ENCODE assay signal across 35 cellular contexts in the genomic region with DNA sequence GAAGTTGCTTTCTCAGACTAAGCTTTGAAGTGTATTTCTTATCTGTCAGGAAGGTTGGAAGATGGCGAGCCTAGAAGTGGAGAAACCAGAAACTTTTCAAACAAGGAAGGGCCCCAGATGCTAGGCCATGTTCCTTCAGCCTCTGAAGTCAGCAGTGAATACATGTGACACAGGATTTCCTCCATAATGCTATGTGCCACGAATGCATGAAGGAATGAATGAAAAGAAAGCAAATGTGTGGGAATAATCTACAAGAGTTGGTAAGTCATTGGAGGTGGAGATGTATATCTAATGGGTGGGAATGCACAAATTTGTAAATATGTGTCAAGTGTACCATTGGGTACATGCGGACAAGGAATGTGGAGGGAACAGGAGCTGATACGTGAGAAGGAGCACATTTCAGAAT.
DNase-seq lines count a peak whose midpoint lies in the region; ATAC-seq, FAIRE-seq and TF ChIP-seq lines count a peak whose summit lies in the region.
"Had no signal": no experiment of that assay in that cellular context is flagged by ENCODE, and none has a peak within 500 bp of the region (broad histone marks: within the 10 kb centered on the region; RNA-seq: fewer than 3 reads in every experiment).

No MANE protein-coding gene starts in this region.

- H3K27me3 ChIP-seq in K562 (ENCODE audit: control insufficient read depth in 2 of 2, insufficient read depth in 2 of 2, low read length in 2 of 2) = no peaks in the 10 kb centered on the region
- no peaks in the 10 kb centered on the region for H3K27me3 ChIP-seq in neural progenitor cell
- H3K27me3 ChIP-seq in MM.1S (replicated peaks; ENCODE audit: insufficient read depth, low read length) = no peaks in the 10 kb centered on the region
- no peaks in the 10 kb centered on the region for H3K27me3 ChIP-seq in naive thymus-derived CD4-positive, alpha-beta T cell (ENCODE audit: control insufficient read depth in 2 of 2, insufficient read depth in 2 of 2, low read length in 2 of 2)
- H3K27me3 ChIP-seq: BE2C; BLaER1; BLaER1 treated with 17β-estradiol and CSF1 and Interleukin-3, amounts not matched to agents 10 nM and 100 nM had no signal

- peak overlapping the region; percentile 66 for H3K4me3 Mint-ChIP-seq in neural progenitor cell
- H3K4me3 Mint-ChIP-seq in naive thymus-derived CD4-positive, alpha-beta T cell = peak overlapping the region in 1 of 10 donors; percentile 7
- H3K4me3 Mint-ChIP-seq: B cell; CD14-positive monocyte; CD4-positive, alpha-beta memory T cell; CD4-positive, alpha-beta T cell; CD4-positive, CD25-positive, alpha-beta regulatory T cell; CD8-positive, alpha-beta memory T cell; CD8-positive, alpha-beta T cell had no signal

- no peak for TF ChIP-seq POLR2A in H54 (IDR thresholded peaks at IDR 0.05; ENCODE audit: low read depth, low read length)
- TF ChIP-seq POLR2A in K562 (conservative IDR thresholded peaks at IDR 0.05) = peak; percentile 84

- POLR2A ChIA-PET in K562 (lab: Yijun Ruan, JAX) = interaction anchor here (0.7 to 2.2 kb wide), 6 partner anchors 9 to 531 kb away, joined by 3 to 11 read pairs (median 4); a partner anchor contains a TSS
- POLR2A ChIA-PET in naive thymus-derived CD4-positive, alpha-beta T cell (lab: Charles Lee) = interaction anchor here (0.6 to 1.3 kb wide), 5 partner anchors 9 to 1105 kb away, joined by 3 to 6 read pairs (median 4); a partner anchor contains a TSS

- H3K27ac ChIP-seq in K562 (ENCODE audit: extremely low read depth, low read depth, low read length) (0 out of 3 replicates have a peak overlapping the region, but pooled peaks have one; percentile 0), neural progenitor cell (no peak overlapping the region), MM.1S (ENCODE audit: low read length) (no peak overlapping the region)
- H3K27ac ChIP-seq in naive thymus-derived CD4-positive, alpha-beta T cell (ENCODE audit: low read depth, low read length) = no peak overlapping the region
- H3K27ac ChIP-seq: 22Rv1; A549; BLaER1; BLaER1 treated with 17β-estradiol and CSF1 and Interleukin-3, amounts not matched to agents 10 nM and 100 nM; C4-2B had no signal

- H3K9me2 ChIP-seq in MM.1S (replicated peaks; ENCODE audit: insufficient read depth, low read length) = no peaks in the 10 kb centered on the region

- peaks cover 13% of the 10 kb centered on the region for H3K4me1 Mint-ChIP-seq in neural progenitor cell
- peaks cover 6 to 46% (median 19%) of the 10 kb centered on the region in 7 donors for H3K4me1 Mint-ChIP-seq in naive thymus-derived CD4-positive, alpha-beta T cell

- peaks cover 2% of the 10 kb centered on the region for H3K9me3 Mint-ChIP-seq in neural progenitor cell
- H3K9me3 Mint-ChIP-seq in naive thymus-derived CD4-positive, alpha-beta T cell = peaks cover 0 to 2% (median 0%) of the 10 kb centered on the region in 11 donors
- H3K9me3 Mint-ChIP-seq: CD14-positive monocyte; CD4-positive, alpha-beta memory T cell; CD4-positive, alpha-beta T cell; CD8-positive, alpha-beta memory T cell; CD8-positive, alpha-beta T cell had no signal

- 80% methylated on average over 4 of the region's 4 CpGs for WGBS in K562 (ENCODE audit: insufficient coverage, low coverage, missing lambda C conversion rate)

- no peak overlapping the region for H3K9ac ChIP-seq in K562 (ENCODE audit: insufficient read depth in 1 of 2, low read depth in 2 of 2, low read length in 2 of 2)
- H3K9ac ChIP-seq in neural progenitor cell = no peak overlapping the region
- no peak overlapping the region for H3K9ac ChIP-seq in MM.1S (ENCODE audit: low read length)
- H3K9ac ChIP-seq: BLaER1; BLaER1 treated with 17β-estradiol and CSF1 and Interleukin-3, amounts not matched to agents 10 nM and 100 nM had no signal

- CTCF ChIA-PET in K562 (lab: Yijun Ruan, JAX; ENCODE audit: low intra/inter-chr PET ratio) = no interaction called here
- CTCF ChIA-PET in naive thymus-derived CD4-positive, alpha-beta T cell (lab: Charles Lee) = interaction anchor here (0.7 to 1.1 kb wide), 3 partner anchors 54 to 1211 kb away, joined by 3 to 5 read pairs (median 5); no protein-coding TSS in a partner anchor

- no peaks in the 10 kb centered on the region for H3K9me3 ChIP-seq in K562 (replicated peaks; ENCODE audit: control insufficient read depth, insufficient read depth, low read depth, low read length)
- H3K9me3 ChIP-seq in neural progenitor cell (ENCODE audit: low read depth) = no peaks in the 10 kb centered on the region
- H3K9me3 ChIP-seq in MM.1S (replicated peaks; ENCODE audit: insufficient read depth, low read length) = no peaks in the 10 kb centered on the region
- H3K9me3 ChIP-seq in naive thymus-derived CD4-positive, alpha-beta T cell (ENCODE audit: control insufficient read depth in 2 of 3, low read length in 3 of 3) = no peaks in the 10 kb centered on the region
- H3K9me3 ChIP-seq: A549, BE2C, BLaER1, Caco-2 had no signal

- TF ChIP-seq EP300 in K562 (IDR thresholded peaks at IDR 0.05; ENCODE audit: low read length) = no peak

- FAIRE-seq in H54 (lab: Jason Lieb, UNC) (peak; percentile 30), K562 (lab: Jason Lieb, UNC) (no peak)
- FAIRE-seq: A204.1, A549, D721Med had no signal

- DNase-seq in H54 (ENCODE audit: insufficient read length, low spot score) = no peak
- DNase-seq in K562 (ENCODE audit: extremely low read depth in 1 of 4, low spot score in 3 of 4) = no peak
- no peak for DNase-seq in neural progenitor cell (ENCODE audit: low spot score)
- no peak for DNase-seq in MM.1S
- no peak for DNase-seq in UCSD-AML1 (lab: John Stamatoyannopoulos, UW; ENCODE audit: unreplicated experiment)
- DNase-seq in naive thymus-derived CD4-positive, alpha-beta T cell = no peak
- DNase-seq: 8988T; ACHN; AML-193; BE2C; C1 segment of cervical spinal cord; Caco-2; Calu3; CD4-positive, alpha-beta memory T cell; CD4-positive, alpha-beta T cell; CD4-positive, CD25-positive, alpha-beta regulatory T cell; CD8-positive, alpha-beta memory T cell; CD8-positive, alpha-beta T cell; COR-L47; DMS 273 treated with DMSO at 0.1 percent for 48 hours; DMS153; DMS53; DMS79; DMS79 treated with DMSO at 0.1 percent for 48 hours; DND-41; EL had no signal

- no TSS peak for BruUV-seq in K562 (replicated peaks; lab: Mats Ljungman, UMichigan)

- H3F3A ChIP-seq in neural progenitor cell (ENCODE audit: low read depth) (no peaks in the 10 kb centered on the region), MM.1S (ENCODE audit: insufficient read depth, low read length) (no peaks in the 10 kb centered on the region)

- H2AFZ ChIP-seq in K562 (ENCODE audit: low read depth, low read length) (no peak overlapping the region), neural progenitor cell (replicated peaks) (no peak overlapping the region), MM.1S (ENCODE audit: low read length) (no peak overlapping the region)

- no peaks in the 10 kb centered on the region for H3K27me3 Mint-ChIP-seq in neural progenitor cell (ENCODE audit: insufficient read depth, low read depth)
- peaks cover 0 to 2% (median 0%) of the 10 kb centered on the region in 5 donors for H3K27me3 Mint-ChIP-seq in naive thymus-derived CD4-positive, alpha-beta T cell
- H3K27me3 Mint-ChIP-seq: B cell; CD4-positive, alpha-beta memory T cell; CD4-positive, alpha-beta T cell; CD8-positive, alpha-beta memory T cell had no signal

- ATAC-seq in K562 = no peak
- ATAC-seq in naive thymus-derived CD4-positive, alpha-beta T cell = no peak
- ATAC-seq: A549; CD8-positive, alpha-beta T cell had no signal

- H3K4me1 ChIP-seq in K562 (replicated peaks in 1 of 2; ENCODE audit: control insufficient read depth in 2 of 2, insufficient read depth in 2 of 2, low read length in 2 of 2) = peaks cover 3% of the 10 kb centered on the region in 2 experiments; a peak in 2 of 5 replicates
- H3K4me1 ChIP-seq in neural progenitor cell = no peaks in the 10 kb centered on the region
- peaks cover 17% of the 10 kb centered on the region for H3K4me1 ChIP-seq in MM.1S (ENCODE audit: low read length)
- peaks cover 4 to 14% of the 10 kb centered on the region in 2 donors for H3K4me1 ChIP-seq in naive thymus-derived CD4-positive, alpha-beta T cell (ENCODE audit: control insufficient read depth in 2 of 2, insufficient read depth in 2 of 2, low read length in 2 of 2)
- H3K4me1 ChIP-seq: BE2C, Caco-2 had no signal

- H4K20me1 ChIP-seq in K562 (replicated peaks; ENCODE audit: control insufficient read depth, insufficient read depth, low read length) = peaks cover 8% of the 10 kb centered on the region; the same call in 1 of the 2 replicates
- no peaks in the 10 kb centered on the region for H4K20me1 ChIP-seq in neural progenitor cell (ENCODE audit: low read depth)
- H4K20me1 ChIP-seq in MM.1S (ENCODE audit: insufficient read depth, low read length) = no peaks in the 10 kb centered on the region
- H4K20me1 ChIP-seq: BLaER1; BLaER1 treated with 17β-estradiol and CSF1 and Interleukin-3, amounts not matched to agents 10 nM and 100 nM had no signal

- H3K79me2 ChIP-seq in K562 (ENCODE audit: control insufficient read depth, insufficient read depth, low read length) = peaks cover 63% of the 10 kb centered on the region
- no peaks in the 10 kb centered on the region for H3K79me2 ChIP-seq in neural progenitor cell (ENCODE audit: low read depth)
- no peaks in the 10 kb centered on the region for H3K79me2 ChIP-seq in MM.1S (ENCODE audit: low read length)

- H3K36me3 ChIP-seq in K562 (ENCODE audit: control insufficient read depth, insufficient read depth, low read length) (peaks cover 94% of the 10 kb centered on the region), neural progenitor cell (no peaks in the 10 kb centered on the region), MM.1S (replicated peaks; ENCODE audit: insufficient read depth, low read length) (no peaks in the 10 kb centered on the region)
- no peaks in the 10 kb centered on the region for H3K36me3 ChIP-seq in naive thymus-derived CD4-positive, alpha-beta T cell (ENCODE audit: control insufficient read depth in 2 of 3, insufficient read depth in 3 of 3, low read length in 3 of 3)
- H3K36me3 ChIP-seq: BE2C had no signal

- no peak overlapping the region for H3K27ac Mint-ChIP-seq in neural progenitor cell
- no peak overlapping the region for H3K27ac Mint-ChIP-seq in naive thymus-derived CD4-positive, alpha-beta T cell
- H3K27ac Mint-ChIP-seq: B cell; CD14-positive monocyte; CD4-positive, alpha-beta T cell; CD8-positive, alpha-beta T cell had no signal

- in situ Hi-C loops in K562 (cut with MboI) = loop anchor here (25.0 kb wide), 1 partner anchor 787 kb away; no protein-coding TSS in a partner anchor

- H3K4me2 ChIP-seq in K562 (ENCODE audit: insufficient read depth, low read length) (no peak overlapping the region), neural progenitor cell (no peak overlapping the region), MM.1S (ENCODE audit: low read depth, low read length) (no peak overlapping the region)
- H3K4me2 ChIP-seq: A549; BLaER1; BLaER1 treated with 17β-estradiol and CSF1 and Interleukin-3, amounts not matched to agents 10 nM and 100 nM had no signal

- no peak for TF ChIP-seq RAD21 in K562 (CRISPR knock-in tag; conservative IDR thresholded peaks at IDR 0.05 in 1 of 2, IDR thresholded peaks at IDR 0.05 in 1 of 2)

- intact Hi-C loops in K562 (cut with micrococcal nuclease) = no loop called here
- intact Hi-C loops in naive thymus-derived CD4-positive, alpha-beta T cell (cut with micrococcal nuclease) = no loop called here

- TF ChIP-seq CTCF in K562 (IDR thresholded peaks at IDR 0.05 in 2 of 3, conservative IDR thresholded peaks at IDR 0.05 in 1 of 3; ENCODE audit: insufficient read depth in 2 of 3, low read depth in 1 of 3, low read length in 3 of 3) (no peak), neural progenitor cell (IDR thresholded peaks at IDR 0.05) (no peak), MM.1S (IDR thresholded peaks at IDR 0.05; ENCODE audit: low read length) (no peak)

- H3K9me1 ChIP-seq in K562 (ENCODE audit: control insufficient read depth, insufficient read depth, low read length) = no peaks in the 10 kb centered on the region

- H3K4me3 ChIP-seq in K562 (no peak overlapping the region), neural progenitor cell (no peak overlapping the region), MM.1S (ENCODE audit: low read length) (no peak overlapping the region)
- no peak overlapping the region for H3K4me3 ChIP-seq in naive thymus-derived CD4-positive, alpha-beta T cell (ENCODE audit: low read length)
- H3K4me3 ChIP-seq: A549; BLaER1; BLaER1 treated with 17β-estradiol and CSF1 and Interleukin-3, amounts not matched to agents 10 nM and 100 nM had no signal

- H3K36me3 Mint-ChIP-seq in neural progenitor cell = peaks cover 16% of the 10 kb centered on the region
- H3K36me3 Mint-ChIP-seq in naive thymus-derived CD4-positive, alpha-beta T cell = peaks cover 0 to 15% (median 0%) of the 10 kb centered on the region in 5 donors
- H3K36me3 Mint-ChIP-seq: CD14-positive monocyte; CD4-positive, alpha-beta memory T cell; CD4-positive, CD25-positive, alpha-beta regulatory T cell; CD8-positive, alpha-beta memory T cell; CD8-positive, alpha-beta T cell had no signal
